In genomic region chr1:29655945-29656866, GRCh38 we compare ENCODE assay signal across 11 cellular contexts.
DNase-seq lines count a peak whose midpoint lies in the region; ATAC-seq and TF ChIP-seq lines count a peak whose summit lies in the region.
"Had no signal": no experiment of that assay in that cellular context is flagged by ENCODE, and none has a peak within 500 bp of the region (broad histone marks: within the 10 kb centered on the region; RNA-seq: fewer than 3 reads in every experiment).

No MANE protein-coding gene starts in this region.

- DNase-seq in SHP77 (lab: John Stamatoyannopoulos, UW), result peak; percentile 28 to 49
- DNase-seq in SHP77 treated with DMSO at 0.1 percent for 48 hours (lab: John Stamatoyannopoulos, UW), result no peak
- DNase-seq in HT-29 (ENCODE audit: low spot score), result peak; percentile 28
- peak; percentile 12 for DNase-seq in choroid plexus epithelial cell (ENCODE audit: low read depth)
- DNase-seq in osteocyte (ENCODE audit: extremely low spot score, unreplicated experiment), result peak; percentile 48
- DNase-seq in activated gamma-delta T cell (lab: John Stamatoyannopoulos, UW), result no peak
- DNase-seq in activated naive CD4-positive, alpha-beta T cell treated with Interleukin-2 at 50 U/mL for 16 hours, result no peak
- DNase-seq: amniotic stem cell; stimulated activated CD4-positive, alpha-beta T cell treated with anti-CD3 and anti-CD28 coated beads, Interleukin-2, amount 100 ng/mL, for 48 hours; T-helper 2 cell had no signal

- H3K9me3 Mint-ChIP-seq in osteocyte (ENCODE audit: unreplicated experiment), result peaks cover 20% of the 10 kb centered on the region

- peaks cover 2% of the 10 kb centered on the region for H3K27me3 Mint-ChIP-seq in osteocyte (ENCODE audit: unreplicated experiment)

- ATAC-seq in HG02981 (IDR thresholded peaks at IDR 0.05; ENCODE audit: unreplicated experiment), result no peak

- no peak overlapping the region for H3K4me3 ChIP-seq in choroid plexus epithelial cell (ENCODE audit: low read depth, low read length)

- TF ChIP-seq CTCF in choroid plexus epithelial cell (conservative IDR thresholded peaks at IDR 0.05; ENCODE audit: low read depth, low read length) (peak; percentile 58), osteocyte (IDR thresholded peaks at IDR 0.05) (peak; percentile 39)

- H3K4me1 Mint-ChIP-seq in osteocyte (ENCODE audit: unreplicated experiment), result no peaks in the 10 kb centered on the region

- H3K36me3 Mint-ChIP-seq in osteocyte (ENCODE audit: unreplicated experiment), result no peaks in the 10 kb centered on the region

- H3K4me3 Mint-ChIP-seq in osteocyte (ENCODE audit: unreplicated experiment), result no peak overlapping the region

- no peak overlapping the region for H3K27ac Mint-ChIP-seq in osteocyte (ENCODE audit: unreplicated experiment)

Comparison
In these comparisons a context has a peak if more than half of its experiments do, and no peak if none do; other contexts are left out.
1. DNase-seq: peak in SHP77 (2 of 2), HT-29 (single experiment), choroid plexus epithelial cell (single experiment) and osteocyte (single experiment); none in SHP77 treated with DMSO at 0.1 percent for 48 hours (single experiment), activated gamma-delta T cell (single experiment) and activated naive CD4-positive, alpha-beta T cell treated with Interleukin-2 at 50 U/mL for 16 hours (single experiment).